7 cellular contexts compared by ENCODE assay signal in the genomic region with DNA sequence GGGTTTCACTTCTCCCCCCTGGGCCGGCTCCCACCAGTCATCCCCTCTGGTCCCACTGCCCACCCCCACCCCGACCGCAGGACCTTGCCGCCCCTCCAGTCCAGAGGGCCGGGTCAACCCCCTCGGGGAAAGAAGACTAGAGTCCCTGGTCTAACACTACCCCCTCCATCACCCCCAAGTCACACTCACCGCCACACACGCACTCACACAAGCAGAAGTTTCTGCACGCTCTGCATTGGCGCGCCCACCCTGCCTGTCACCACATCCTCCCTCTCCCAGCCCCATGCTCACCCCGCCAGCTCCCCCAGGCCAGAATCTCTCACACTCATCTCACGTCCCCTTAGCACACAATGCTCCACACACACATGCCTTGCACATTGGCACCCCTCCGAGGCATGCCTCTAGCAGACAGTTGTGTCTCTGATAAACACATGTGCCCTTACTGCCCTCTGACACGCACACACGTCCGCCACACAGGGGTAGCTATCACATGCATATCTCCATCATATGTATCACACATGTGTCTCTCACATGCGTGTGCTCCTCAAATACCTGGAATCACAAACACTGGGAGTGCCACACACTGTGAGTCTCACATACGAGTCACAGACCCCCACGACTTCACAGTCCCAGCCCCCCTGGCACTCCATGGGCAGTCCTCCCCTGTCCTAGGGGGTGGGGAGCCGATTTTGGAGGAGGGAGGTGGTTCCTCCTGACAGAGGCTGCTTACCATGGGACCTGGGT. TPM values are rescaled to one million over a fixed set of nuclear protein-coding genes. Genes with fewer than 3 reads are reported as not detected.
A peak's percentile ranks its signal among the peaks of the same experiment; 100 is the strongest.
DNase-seq lines count a peak whose midpoint lies in the region; ATAC-seq and TF ChIP-seq lines count a peak whose summit lies in the region.

No MANE protein-coding gene starts in this region.

- H3K27me3 ChIP-seq in H9 (ENCODE audit: insufficient read depth, low read length) (no peaks in the 10 kb centered on the region; the same call in 1 of the 2 replicates), iPS-15b (ENCODE audit: control insufficient read depth, insufficient read depth, low read length) (peaks cover 13% of the 10 kb centered on the region)

- intact Hi-C loops in activated T-helper 1 cell treated with anti-CD3 and anti-CD28 coated beads, Interleukin-12 subunit alpha, Interleukin-12 subunit beta, Interleukin-2, Interleukin-4 antibody, amounts not matched to agents 30 ng/mL and 10 ng/mL and 1 ng/mL, durations not matched to agents 14 hours and 24 hours and 36 hours (cut with micrococcal nuclease): no loop called here

- H3K14ac ChIP-seq in H9 (ENCODE audit: insufficient read depth, low read length): no peak overlapping the region

- no peaks in the 10 kb centered on the region for H3K36me3 Mint-ChIP-seq in H9 (ENCODE audit: insufficient read depth in 1 of 3, low read depth in 3 of 3)
- peaks cover 5% of the 10 kb centered on the region for H3K36me3 Mint-ChIP-seq in activated T-helper 1 cell treated with anti-CD3 and anti-CD28 coated beads, Interleukin-12 subunit alpha, Interleukin-12 subunit beta, Interleukin-2, Interleukin-4 antibody, amounts not matched to agents 30 ng/mL and 10 ng/mL and 1 ng/mL, durations not matched to agents 14 hours and 24 hours and 36 hours (ENCODE audit: low read depth)

- no peaks in the 10 kb centered on the region for H3K79me1 ChIP-seq in H9 (ENCODE audit: insufficient read depth, low read depth, low read length, poor library complexity, severe bottlenecking)

- no peak overlapping the region for H3K23ac ChIP-seq in H9 (ENCODE audit: insufficient read length, low read depth, low read length)

- H3K4me1 ChIP-seq in H9 (ENCODE audit: insufficient read depth, low read length) (no peaks in the 10 kb centered on the region; the same call in 1 of the 2 replicates), iPS-15b (ENCODE audit: control insufficient read depth, insufficient read depth, low read length) (peaks cover 9% of the 10 kb centered on the region)

- H3K4me3 ChIP-seq in iPS-15b (ENCODE audit: low read depth, low read length): peak overlapping the region; percentile 26

- H2BK15ac ChIP-seq in H9 (ENCODE audit: low read depth, low read length): no peak overlapping the region

- no peak overlapping the region for H4K91ac ChIP-seq in H9 (ENCODE audit: insufficient read length, low read depth, low read length)

- H3K4me3 Mint-ChIP-seq in H9: peak overlapping the region; percentile 51 to 79
- H3K4me3 Mint-ChIP-seq in activated T-helper 1 cell treated with anti-CD3 and anti-CD28 coated beads, Interleukin-12 subunit alpha, Interleukin-12 subunit beta, Interleukin-2, Interleukin-4 antibody, amounts not matched to agents 30 ng/mL and 10 ng/mL and 1 ng/mL, durations not matched to agents 14 hours and 24 hours and 36 hours: peak overlapping the region; percentile 53

- no peaks in the 10 kb centered on the region for H3K23me2 ChIP-seq in H9 (ENCODE audit: insufficient read length, low read depth, low read length, poor library complexity, severe bottlenecking)

- no peak overlapping the region for H2BK120ac ChIP-seq in H9 (ENCODE audit: low read depth, low read length, poor library complexity, severe bottlenecking)

- WGBS in H9 (ENCODE audit: extremely low coverage, insufficient read length, low lambda C conversion rate): no CpG with 5 or more reads among the region's 21 CpGs

- H3K9me3 ChIP-seq in H9 (ENCODE audit: control insufficient read depth, low read depth, low read length) (no peaks in the 10 kb centered on the region), iPS-15b (ENCODE audit: control insufficient read depth, insufficient read depth, low read length) (no peaks in the 10 kb centered on the region)

- H3K27ac Mint-ChIP-seq in H9: no peak overlapping the region
- peak overlapping the region; percentile 15 for H3K27ac Mint-ChIP-seq in activated T-helper 1 cell treated with anti-CD3 and anti-CD28 coated beads, Interleukin-12 subunit alpha, Interleukin-12 subunit beta, Interleukin-2, Interleukin-4 antibody, amounts not matched to agents 30 ng/mL and 10 ng/mL and 1 ng/mL, durations not matched to agents 14 hours and 24 hours and 36 hours

- H4K5ac ChIP-seq in H9 (ENCODE audit: insufficient read length, low read depth, low read length): no peak overlapping the region

- H2AK5ac ChIP-seq in H9 (ENCODE audit: insufficient read length, low read length): no peak overlapping the region

- no peak overlapping the region for H3K56ac ChIP-seq in H9 (ENCODE audit: insufficient read length, low read depth, low read length)

- no peak overlapping the region for H2BK20ac ChIP-seq in H9 (ENCODE audit: low read depth, low read length, poor library complexity, severe bottlenecking)

- H3K4me2 ChIP-seq in H9 (ENCODE audit: insufficient read depth, insufficient read length, low read length): no peak overlapping the region

- H3K4ac ChIP-seq in H9 (ENCODE audit: low read depth, low read length): no peak overlapping the region

- no peak overlapping the region for H3K18ac ChIP-seq in H9 (ENCODE audit: insufficient read length, low read depth, low read length)

- peaks cover 40% of the 10 kb centered on the region for H3K27me3 Mint-ChIP-seq in H9 (ENCODE audit: low read depth)
- peaks cover 54% of the 10 kb centered on the region for H3K27me3 Mint-ChIP-seq in activated T-helper 1 cell treated with anti-CD3 and anti-CD28 coated beads, Interleukin-12 subunit alpha, Interleukin-12 subunit beta, Interleukin-2, Interleukin-4 antibody, amounts not matched to agents 30 ng/mL and 10 ng/mL and 1 ng/mL, durations not matched to agents 14 hours and 24 hours and 36 hours (ENCODE audit: insufficient read depth)

- H3K36me3 ChIP-seq in iPS-15b (ENCODE audit: control insufficient read depth, insufficient read depth, low read length): no peaks in the 10 kb centered on the region

- no peak overlapping the region for H4K8ac ChIP-seq in H9 (replicated peaks; ENCODE audit: insufficient read length, low read depth, low read length)

- TF ChIP-seq CTCF in H9 (conservative IDR thresholded peaks at IDR 0.05): no peak

- H3K4me1 Mint-ChIP-seq in H9: peaks cover 22 to 51% of the 10 kb centered on the region in 2 experiments
- peaks cover 27% of the 10 kb centered on the region for H3K4me1 Mint-ChIP-seq in activated T-helper 1 cell treated with anti-CD3 and anti-CD28 coated beads, Interleukin-12 subunit alpha, Interleukin-12 subunit beta, Interleukin-2, Interleukin-4 antibody, amounts not matched to agents 30 ng/mL and 10 ng/mL and 1 ng/mL, durations not matched to agents 14 hours and 24 hours and 36 hours (ENCODE audit: low read depth)

- H3T11ph ChIP-seq in H9 (ENCODE audit: low read length): no peak overlapping the region

- ATAC-seq in stimulated activated naive CD8-positive, alpha-beta T cell treated with anti-CD3 and anti-CD28 coated beads, Interleukin-15, Interleukin-2, amounts not matched to agents 100 U/mL and 50 U/mL, for 24 hours: peak; percentile 17
- no peak for ATAC-seq in HG03469 (IDR thresholded peaks at IDR 0.05; ENCODE audit: unreplicated experiment)

- H2BK5ac ChIP-seq in H9 (ENCODE audit: insufficient read length, low read length): no peak overlapping the region

- H2BK12ac ChIP-seq in H9 (ENCODE audit: insufficient read length, low read depth, low read length): no peak overlapping the region

- no peak overlapping the region for H3K9ac ChIP-seq in H9 (ENCODE audit: extremely low read depth, insufficient read length, low read length)
- no peak overlapping the region for H3K9ac ChIP-seq in iPS-15b (ENCODE audit: low read depth, low read length)

- H3K79me2 ChIP-seq in H9 (ENCODE audit: insufficient read depth, low read length): no peaks in the 10 kb centered on the region

- no peak for DNase-seq in H9
- DNase-seq in activated T-helper 1 cell treated with anti-CD3 and anti-CD28 coated beads, Interleukin-12 subunit alpha, Interleukin-12 subunit beta, Interleukin-2, Interleukin-4 antibody, amounts not matched to agents 30 ng/mL and 10 ng/mL and 1 ng/mL, durations not matched to agents 14 hours and 24 hours and 36 hours (ENCODE audit: low spot score): no peak
- peak; percentile 29 for DNase-seq in stimulated activated naive CD8-positive, alpha-beta T cell treated with anti-CD3 and anti-CD28 coated beads, Interleukin-15, Interleukin-2, amounts not matched to agents 100 U/mL and 50 U/mL, for 24 hours
- DNase-seq in NCI-H526 (lab: John Stamatoyannopoulos, UW): no peak
- no peak for DNase-seq in SIG-M5 (lab: John Stamatoyannopoulos, UW)

- no peaks in the 10 kb centered on the region for H3K9me3 Mint-ChIP-seq in H9
- no peaks in the 10 kb centered on the region for H3K9me3 Mint-ChIP-seq in activated T-helper 1 cell treated with anti-CD3 and anti-CD28 coated beads, Interleukin-12 subunit alpha, Interleukin-12 subunit beta, Interleukin-2, Interleukin-4 antibody, amounts not matched to agents 30 ng/mL and 10 ng/mL and 1 ng/mL, durations not matched to agents 14 hours and 24 hours and 36 hours

- H2AFZ ChIP-seq in H9 (ENCODE audit: low read length): no peak overlapping the region

- no peaks in the 10 kb centered on the region for H4K20me1 ChIP-seq in H9 (ENCODE audit: control insufficient read depth, insufficient read depth, insufficient read length)

- no peak overlapping the region for H3K27ac ChIP-seq in H9 (ENCODE audit: insufficient read length, low read depth, low read length)

RNA-seq across cellular contexts. Expression of a gene that starts 0.8 kb away (rescaled TPM):
- 9.8 and 11.8 TPM in 2 replicates for total RNA-seq in H9 (2021)
- total RNA-seq in activated T-helper 1 cell treated with anti-CD3 and anti-CD28 coated beads, Interleukin-12 subunit alpha, Interleukin-12 subunit beta, Interleukin-2, Interleukin-4 antibody, amounts not matched to agents 30 ng/mL and 10 ng/mL and 1 ng/mL, durations not matched to agents 14 hours and 24 hours and 36 hours: not detected in 2 replicates

Comparison
In these comparisons a context has a peak if more than half of its experiments do, and no peak if none do; other contexts are left out.
1. RNA of a gene that starts 0.8 kb away (total RNA-seq): 9.8 to 11.8 TPM in H9; not detected in activated T-helper 1 cell treated with anti-CD3 and anti-CD28 coated beads, Interleukin-12 subunit alpha, Interleukin-12 subunit beta, Interleukin-2, Interleukin-4 antibody, amounts not matched to agents 30 ng/mL and 10 ng/mL and 1 ng/mL, durations not matched to agents 14 hours and 24 hours and 36 hours; every median in the first group is over 10 times any median in the second.